1 cellular context compared by ENCODE assay signal in genomic region chr19:55041627-55042343, GRCh38.
TF ChIP-seq lines count a peak whose summit lies in the region.

No MANE protein-coding gene starts in this region.

TF ChIP-seq in GM23338, 12 proteins besides CTCF, POLR2A, EP300 and RAD21 (continued from another document):
- TF ChIP-seq ZNF462 (CRISPR knock-in tag; IDR thresholded peaks at IDR 0.05) (no peak), ZNF114 (CRISPR knock-in tag; IDR thresholded peaks at IDR 0.05) (no peak)
